ENCODE assay signal across 8 cellular contexts in the genomic region with DNA sequence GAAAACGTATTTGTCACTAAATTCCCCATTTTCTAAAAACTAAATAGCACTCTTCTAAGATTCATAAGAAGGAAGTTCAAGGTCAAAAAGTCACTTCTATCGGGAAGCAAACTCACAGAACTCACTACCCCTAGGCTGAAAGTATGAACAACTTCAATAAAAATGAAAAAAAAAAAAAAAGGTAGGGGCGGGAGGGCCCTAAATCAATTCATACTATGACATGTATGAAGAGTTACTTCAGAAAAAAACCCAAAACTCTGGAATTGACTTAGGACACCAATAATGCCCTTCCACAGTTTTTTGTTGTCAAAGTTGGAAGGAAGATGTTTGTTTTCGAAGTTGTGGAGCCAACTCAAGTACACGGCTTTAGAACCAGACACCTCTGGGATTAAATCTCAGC. TPM values are rescaled to one million over a fixed set of nuclear protein-coding genes. Genes with fewer than 3 reads are reported as not detected.
A peak's percentile ranks its signal among the peaks of the same experiment; 100 is the strongest.
DNase-seq lines count a peak whose midpoint lies in the region; ATAC-seq, FAIRE-seq and TF ChIP-seq lines count a peak whose summit lies in the region.

No MANE protein-coding gene starts in this region.

- TF ChIP-seq CTCF in BJ (IDR thresholded peaks at IDR 0.05; ENCODE audit: insufficient read depth, low read depth, low read length) (no peak), nephron (IDR thresholded peaks at IDR 0.05; ENCODE audit: unreplicated experiment in 3 of 3) (no peak)

- H3K36me3 ChIP-seq in BJ (ENCODE audit: control insufficient read depth, insufficient read depth, low read length): no peaks in the 10 kb centered on the region
- H3K36me3 ChIP-seq in Karpas-422 (ENCODE audit: insufficient read depth, low read length): peaks cover 22% of the 10 kb centered on the region
- H3K36me3 ChIP-seq in duodenal mucosa (ENCODE audit: control insufficient read depth in 1 of 2, insufficient read depth in 2 of 2, low read length in 2 of 2): peaks cover 0 to 7% of the 10 kb centered on the region in 2 donors

- H3K79me2 ChIP-seq in Karpas-422 (ENCODE audit: low read length): peaks cover 65% of the 10 kb centered on the region

- peak overlapping the region; percentile 73 for H3K4me3 ChIP-seq in BJ (ENCODE audit: low read depth, low read length)
- H3K4me3 ChIP-seq in Karpas-422 (ENCODE audit: low read length): peak overlapping the region; percentile 96
- peak overlapping the region; percentile 84 to 99 for H3K4me3 ChIP-seq in duodenal mucosa (ENCODE audit: low read depth in 1 of 2, low read length in 2 of 2)

- DNase-seq in BJ (ENCODE audit: low read depth) (no peak), Karpas-422 (no peak), GM12891 (ENCODE audit: insufficient read length, low spot score) (no peak), Ammon's horn (ENCODE audit: low spot score) (no peak), GM19240 (ENCODE audit: insufficient read length, low spot score) (no peak)

- POLR2A ChIA-PET in BJ (lab: Charles Lee): no interaction called here

- peak overlapping the region; percentile 93 for H3K4me2 ChIP-seq in Karpas-422 (ENCODE audit: low read depth, low read length, poor library complexity, severe bottlenecking)

- no peaks in the 10 kb centered on the region for H3K9me2 ChIP-seq in Karpas-422 (replicated peaks; ENCODE audit: insufficient read depth, low read length)

- no peak for TF ChIP-seq POLR2A in GM12891 (IDR thresholded peaks at IDR 0.05; ENCODE audit: low read depth, low read length)

- H3K4me1 Mint-ChIP-seq in nephron: peaks cover 30% of the 10 kb centered on the region

- peaks cover 11% of the 10 kb centered on the region; the same call in 1 of the 2 replicates for H4K20me1 ChIP-seq in Karpas-422 (ENCODE audit: insufficient read depth, low read depth, low read length)

- no peaks in the 10 kb centered on the region for H3K27me3 ChIP-seq in BJ (ENCODE audit: control insufficient read depth, insufficient read depth, low read length)
- no peaks in the 10 kb centered on the region for H3K27me3 ChIP-seq in Karpas-422 (ENCODE audit: low read length)
- H3K27me3 ChIP-seq in duodenal mucosa (ENCODE audit: control insufficient read depth in 1 of 2, insufficient read depth in 2 of 2, low read length in 2 of 2): no peaks in the 10 kb centered on the region

- H3K27ac Mint-ChIP-seq in nephron: peak overlapping the region; percentile 37 to 88 (median 70)

- no peak for FAIRE-seq in GM12891 (lab: Jason Lieb, UNC)

- no peak overlapping the region for H3K27ac ChIP-seq in Karpas-422 (ENCODE audit: low read length)
- H3K27ac ChIP-seq in duodenal mucosa (ENCODE audit: low read depth, low read length): no peak overlapping the region

- ATAC-seq in GM18867 (IDR thresholded peaks at IDR 0.05; ENCODE audit: unreplicated experiment): no peak

- H3K27me3 Mint-ChIP-seq in nephron (ENCODE audit: low read depth): no peaks in the 10 kb centered on the region

- H3K9me3 Mint-ChIP-seq in nephron: no peaks in the 10 kb centered on the region

- H3K9me3 ChIP-seq in Karpas-422 (ENCODE audit: low read length) (no peaks in the 10 kb centered on the region), duodenal mucosa (ENCODE audit: control insufficient read depth in 1 of 2, low read length in 2 of 2) (no peaks in the 10 kb centered on the region)

- H3K9ac ChIP-seq in Karpas-422 (ENCODE audit: low read length) (peak overlapping the region; percentile 98), duodenal mucosa (ENCODE audit: low read depth in 1 of 2, low read length in 2 of 2) (peak overlapping the region; percentile 88 to 99)

- H2AFZ ChIP-seq in Karpas-422 (ENCODE audit: low read length): no peak overlapping the region

- H3K4me3 Mint-ChIP-seq in nephron: peak overlapping the region; percentile 97 to 99 (median 98)

- CTCF ChIA-PET in BJ (lab: Yijun Ruan, JAX): interaction anchor here (0.6 kb wide), 2 partner anchors 119 to 288 kb away, joined by 3 read pairs; no protein-coding TSS in a partner anchor

- H3K4me1 ChIP-seq in Karpas-422 (ENCODE audit: low read length) (peaks cover 24% of the 10 kb centered on the region), duodenal mucosa (ENCODE audit: control insufficient read depth in 1 of 2, insufficient read depth in 2 of 2, low read length in 2 of 2) (peaks cover 6 to 10% of the 10 kb centered on the region in 2 donors)

- H3K36me3 Mint-ChIP-seq in nephron (ENCODE audit: low read depth): peaks cover 10% of the 10 kb centered on the region

TF ChIP-seq in GM12891, 5 proteins besides CTCF, POLR2A, EP300 and RAD21:
- no peak for TF ChIP-seq POU2F2 (IDR thresholded peaks at IDR 0.05; ENCODE audit: low read depth, low read length)
- no peak for TF ChIP-seq PAX5 (IDR thresholded peaks at IDR 0.05; ENCODE audit: insufficient read depth, low read length, severe bottlenecking)
- TF ChIP-seq SPI1 (IDR thresholded peaks at IDR 0.05; ENCODE audit: low read depth, low read length): no peak
- TF ChIP-seq POLR2AphosphoS5 (IDR thresholded peaks at IDR 0.05; ENCODE audit: low read depth, low read length): no peak
- no peak for TF ChIP-seq TAF1 (IDR thresholded peaks at IDR 0.05; ENCODE audit: low read depth, low read length)

RNA-seq across cellular contexts. Expression of gene SUCLA2, which starts 1.1 kb away (rescaled TPM):
- 19.1 and 38.1 TPM in 2 replicates for polyA plus RNA-seq in BJ (2011; rRNA removed)
- 7.7 and 11.9 TPM in 2 replicates for polyA minus RNA-seq in BJ (2011; rRNA and poly(A)+ RNA removed)
- 43.4 and 44.2 TPM in 2 replicates for total RNA-seq in Karpas-422 (2014; rRNA removed; shearing (Covaris generic); ENCODE audit: low replicate concordance)
- 24.3 TPM for polyA plus RNA-seq in GM12891 (2012; ENCODE audit: low read depth, missing spikeins)

RNA-seq across cellular contexts. Expression of gene NUDT15, which starts 37.6 kb away (rescaled TPM):
- polyA plus RNA-seq in BJ (2011; rRNA removed): 8.2 and 13.5 TPM in 2 replicates
- polyA minus RNA-seq in BJ (2011; rRNA and poly(A)+ RNA removed): 1.7 and 2.6 TPM in 2 replicates
- 16.9 and 22.6 TPM in 2 replicates for total RNA-seq in Karpas-422 (2014; rRNA removed; shearing (Covaris generic); ENCODE audit: low replicate concordance)
- 10.0 TPM for polyA plus RNA-seq in GM12891 (2012; ENCODE audit: low read depth, missing spikeins)
